ENCODE assay signal across 10 cellular contexts in genomic region chr3:111595239-111595638, GRCh38. TPM values are rescaled to one million over a fixed set of nuclear protein-coding genes. Genes with fewer than 3 reads are reported as not detected.
DNase-seq lines count a peak whose midpoint lies in the region; ATAC-seq, FAIRE-seq and TF ChIP-seq lines count a peak whose summit lies in the region.
"Had no signal": no experiment of that assay in that cellular context is flagged by ENCODE, and none has a peak within 500 bp of the region (broad histone marks: within the 10 kb centered on the region; RNA-seq: fewer than 3 reads in every experiment).

TSS of gene ZBED2 (minus strand) at chr3:111595346. CDS start at chr3:111594201, 1,145 bp downstream.

- H3K9me3 ChIP-seq in GM23248 (ENCODE audit: low read depth): no peaks in the 10 kb centered on the region
- H3K9me3 ChIP-seq in T-helper 17 cell (ENCODE audit: control insufficient read depth, low read length, poor library complexity, severe bottlenecking): no peaks in the 10 kb centered on the region
- no peaks in the 10 kb centered on the region for H3K9me3 ChIP-seq in neural progenitor cell (ENCODE audit: low read depth)

- peak within 1 kb of the TSS; percentile 73 for H3K27ac Mint-ChIP-seq in T-helper 17 cell
- H3K27ac Mint-ChIP-seq in natural killer cell: peak within 1 kb of the TSS; percentile 63 to 69
- H3K27ac Mint-ChIP-seq in neural progenitor cell: no peak within 1 kb of the TSS

- no peaks in the 10 kb centered on the region for H3K27me3 ChIP-seq in GM23248 (replicated peaks; ENCODE audit: insufficient read depth)
- no peaks in the 10 kb centered on the region for H3K27me3 ChIP-seq in neural progenitor cell

- peaks cover 10% of the 10 kb centered on the region for H3K36me3 Mint-ChIP-seq in T-helper 17 cell (ENCODE audit: low read depth)
- peaks cover 18% of the 10 kb centered on the region for H3K36me3 Mint-ChIP-seq in natural killer cell
- no peaks in the 10 kb centered on the region for H3K36me3 Mint-ChIP-seq in neural progenitor cell

- H3K4me2 ChIP-seq in GM23248 (ENCODE audit: unreplicated experiment) (peak within 1 kb of the TSS; percentile 7), neural progenitor cell (no peak within 1 kb of the TSS)

- H3K9me3 Mint-ChIP-seq in natural killer cell (no peaks in the 10 kb centered on the region), neural progenitor cell (no peaks in the 10 kb centered on the region)

- H2AFZ ChIP-seq in GM23248 (no peak within 1 kb of the TSS), neural progenitor cell (replicated peaks) (no peak within 1 kb of the TSS)

- H3K4me3 Mint-ChIP-seq in T-helper 17 cell (peak within 1 kb of the TSS; percentile 77), natural killer cell (no peak within 1 kb of the TSS), neural progenitor cell (no peak within 1 kb of the TSS)

- intact Hi-C loops in natural killer cell (cut with micrococcal nuclease): no loop called here

- H3K9me2 ChIP-seq in GM23248 (ENCODE audit: insufficient read depth): no peaks in the 10 kb centered on the region

- H3K36me3 ChIP-seq in GM23248 (ENCODE audit: low read depth) (no peaks in the 10 kb centered on the region), neural progenitor cell (no peaks in the 10 kb centered on the region)

- H4K20me1 ChIP-seq in GM23248 (ENCODE audit: insufficient read depth) (no peaks in the 10 kb centered on the region), neural progenitor cell (ENCODE audit: low read depth) (no peaks in the 10 kb centered on the region)

- no peak for FAIRE-seq in RCC 7860 (lab: Jason Lieb, UNC)

- DNase-seq in GM23248: no peak
- DNase-seq in T-helper 17 cell: no peak
- DNase-seq in natural killer cell: no peak
- DNase-seq in RCC 7860 (ENCODE audit: low spot score): no peak
- DNase-seq in NCI-H1436 (lab: John Stamatoyannopoulos, UW): no peak
- DNase-seq in neural progenitor cell (ENCODE audit: low spot score): no peak

- H3K79me2 ChIP-seq in GM23248 (ENCODE audit: insufficient read depth) (no peaks in the 10 kb centered on the region), neural progenitor cell (ENCODE audit: low read depth) (no peaks in the 10 kb centered on the region)

- 36 to 56% methylated on average over 2 of the region's 2 CpGs for WGBS in GM23248 (ENCODE audit: low coverage in 1 of 2, low lambda C conversion rate in 2 of 2, missing lambda C conversion rate in 2 of 2), 2 experiments

- H3K27ac ChIP-seq in GM23248 (peak within 1 kb of the TSS; percentile 15; the same call in 1 of the 2 replicates), neural progenitor cell (no peak within 1 kb of the TSS)

- H3K9ac ChIP-seq in GM23248 (no peak within 1 kb of the TSS), neural progenitor cell (no peak within 1 kb of the TSS)

- in situ Hi-C loops in GM23248 (cut with MboI): no loop called here

- H3K4me1 ChIP-seq in GM23248 (ENCODE audit: insufficient read depth) (peaks cover 43% of the 10 kb centered on the region), neural progenitor cell (no peaks in the 10 kb centered on the region)

- H3K4me3 ChIP-seq in GM23248 (no peak within 1 kb of the TSS), neural progenitor cell (no peak within 1 kb of the TSS)

- H3K4me1 Mint-ChIP-seq in T-helper 17 cell: peaks cover 36% of the 10 kb centered on the region
- H3K4me1 Mint-ChIP-seq in natural killer cell: peaks cover 11 to 23% of the 10 kb centered on the region in 2 donors
- H3K4me1 Mint-ChIP-seq in neural progenitor cell: no peaks in the 10 kb centered on the region

- no peaks in the 10 kb centered on the region for H3K27me3 Mint-ChIP-seq in T-helper 17 cell
- H3K27me3 Mint-ChIP-seq in natural killer cell (ENCODE audit: low read depth in 2 of 2): no peaks in the 10 kb centered on the region
- peaks cover 2% of the 10 kb centered on the region for H3K27me3 Mint-ChIP-seq in neural progenitor cell (ENCODE audit: insufficient read depth, low read depth)

- ATAC-seq in GM18858 (IDR thresholded peaks at IDR 0.05; ENCODE audit: unreplicated experiment): peak; percentile 64
- ATAC-seq in T-helper 17 cell: peak; percentile 48
- ATAC-seq in natural killer cell: no peak
- no peak for ATAC-seq in GM19452 (IDR thresholded peaks at IDR 0.05; ENCODE audit: unreplicated experiment)

- H3F3A ChIP-seq in GM23248 (ENCODE audit: insufficient read depth) (peaks cover 19% of the 10 kb centered on the region), neural progenitor cell (ENCODE audit: low read depth) (no peaks in the 10 kb centered on the region)

- TF ChIP-seq CTCF in natural killer cell (IDR thresholded peaks at IDR 0.05) (no peak), neural progenitor cell (IDR thresholded peaks at IDR 0.05) (no peak)

RNA-seq across cellular contexts. Expression of gene ZBED2, which starts in this region (rescaled TPM):
- not detected in 2 replicates for total RNA-seq in GM23248 (2014; rRNA removed; shearing (Covaris generic))
- polyA plus RNA-seq in GM23248 (2016; fragmentation: Nextera tagmentation; extraction: Ambion mirVana): not detected in 2 replicates
- total RNA-seq in T-helper 17 cell (under 1 TPM; 0.12 to 0.13 TPM), natural killer cell (under 1 TPM in 1 of 3 donors, not detected in 2; 0.26 TPM), neural progenitor cell (ENCODE audit: low replicate concordance) (0.06 TPM in 1 of 2 replicates, not detected in the other)
- total RNA-seq: pulmonary artery endothelial cell, urinary bladder had no signal

Comparison
In these comparisons a context has a peak if more than half of its experiments do, and no peak if none do; other contexts are left out.
1. Peak in ATAC-seq in T-helper 17 cell; RNA of the gene not detected or under 1 TPM.